ENCODE assay signal across 8 cellular contexts in genomic region chr6:32118782-32119628, GRCh38. TPM values are rescaled to one million over a fixed set of nuclear protein-coding genes. Genes with fewer than 3 reads are reported as not detected.
DNase-seq lines count a peak whose midpoint lies in the region; ATAC-seq and TF ChIP-seq lines count a peak whose summit lies in the region.

No MANE protein-coding gene starts in this region.

- H3K18ac ChIP-seq in mesendoderm (ENCODE audit: low read length): no peak overlapping the region

- H3K27me3 ChIP-seq in CD4-positive, alpha-beta T cell (ENCODE audit: control insufficient read depth, insufficient read depth, low read length): no peaks in the 10 kb centered on the region
- H3K27me3 ChIP-seq in HL-60 (ENCODE audit: insufficient read depth, poor library complexity, severe bottlenecking) (no peaks in the 10 kb centered on the region), NT2/D1 (ENCODE audit: insufficient read depth, insufficient read length) (no peaks in the 10 kb centered on the region), mesendoderm (ENCODE audit: insufficient read depth, low read length, poor library complexity) (no peaks in the 10 kb centered on the region)

- no peak overlapping the region for H3K27ac ChIP-seq in CD4-positive, alpha-beta T cell (ENCODE audit: low read depth, low read length)
- H3K27ac ChIP-seq in HL-60 (replicated peaks): no peak overlapping the region
- no peak overlapping the region for H3K27ac ChIP-seq in mesendoderm (ENCODE audit: low read depth, low read length)

- H3K9me3 Mint-ChIP-seq in CD4-positive, alpha-beta T cell: no peaks in the 10 kb centered on the region
- no peaks in the 10 kb centered on the region for H3K9me3 Mint-ChIP-seq in activated CD8-positive, alpha-beta memory T cell treated with anti-CD3 and anti-CD28 coated beads, Interleukin-2, amount 10 ng/mL, durations not matched to agents 7 days and 5 days (ENCODE audit: low read depth)

- CTCF ChIA-PET in CD4-positive, alpha-beta T cell (lab: Charles Lee): interaction anchor here (0.6 to 2.0 kb wide), 10 partner anchors 9 to 77 kb away, joined by 3 to 11 read pairs (median 5); partner anchors contain the start of genes ATF6B, FKBPL and PRRT1
- CTCF ChIA-PET in activated CD8-positive, alpha-beta memory T cell treated with anti-CD3 and anti-CD28 coated beads, Interleukin-2, amount 10 ng/mL, durations not matched to agents 7 days and 5 days (lab: Charles Lee): interaction anchor here (0.6 to 3.9 kb wide), 21 partner anchors 9 to 196 kb away, joined by 3 to 47 read pairs (median 3); partner anchors contain the start of genes ATF6B, FKBPL, GPSM3 and TNXB

- H2BK5ac ChIP-seq in mesendoderm (ENCODE audit: low read length): no peak overlapping the region

- H3K9ac ChIP-seq in NT2/D1 (ENCODE audit: insufficient read length, low read depth) (no peak overlapping the region), mesendoderm (ENCODE audit: low read length) (no peak overlapping the region)

- H3K36me3 ChIP-seq in NT2/D1 (ENCODE audit: insufficient read depth, insufficient read length, low read length) (peaks cover 60% of the 10 kb centered on the region), mesendoderm (ENCODE audit: control insufficient read depth, insufficient read depth, low read length) (peaks cover 2% of the 10 kb centered on the region)

- POLR2A ChIA-PET in CD4-positive, alpha-beta T cell (lab: Charles Lee): interaction anchor here (0.6 to 3.2 kb wide), 5 partner anchors 9 to 160 kb away, joined by 3 to 18 read pairs (median 5); partner anchors contain the start of genes ATF6B, GPSM3, PBX2 and SKIC2

- H4K5ac ChIP-seq in mesendoderm (ENCODE audit: low read length): no peak overlapping the region

- H2AK5ac ChIP-seq in mesendoderm (ENCODE audit: low read length): no peak overlapping the region

- no peaks in the 10 kb centered on the region for H3K79me1 ChIP-seq in mesendoderm (ENCODE audit: low read length)

- H3K27ac Mint-ChIP-seq in CD4-positive, alpha-beta T cell: no peak overlapping the region
- H3K27ac Mint-ChIP-seq in activated CD8-positive, alpha-beta memory T cell treated with anti-CD3 and anti-CD28 coated beads, Interleukin-2, amount 10 ng/mL, durations not matched to agents 7 days and 5 days: peak overlapping the region; percentile 30

- H3K4ac ChIP-seq in mesendoderm (ENCODE audit: low read depth, low read length): no peak overlapping the region

- H3K36me3 Mint-ChIP-seq in CD4-positive, alpha-beta T cell (ENCODE audit: low read depth): peaks cover 93% of the 10 kb centered on the region
- H3K36me3 Mint-ChIP-seq in activated CD8-positive, alpha-beta memory T cell treated with anti-CD3 and anti-CD28 coated beads, Interleukin-2, amount 10 ng/mL, durations not matched to agents 7 days and 5 days: peaks cover 43% of the 10 kb centered on the region

- no peak overlapping the region for H2BK15ac ChIP-seq in mesendoderm (replicated peaks; ENCODE audit: low read depth)

- peak; percentile 82 for ATAC-seq in CD4-positive, alpha-beta T cell (ENCODE audit: poor library complexity)
- peak; percentile 91 for ATAC-seq in activated CD8-positive, alpha-beta memory T cell treated with anti-CD3 and anti-CD28 coated beads, Interleukin-2, amount 10 ng/mL, durations not matched to agents 7 days and 5 days
- ATAC-seq in HG03280 (IDR thresholded peaks at IDR 0.05; ENCODE audit: unreplicated experiment): no peak

- H3K27me3 Mint-ChIP-seq in CD4-positive, alpha-beta T cell: no peaks in the 10 kb centered on the region
- H3K27me3 Mint-ChIP-seq in activated CD8-positive, alpha-beta memory T cell treated with anti-CD3 and anti-CD28 coated beads, Interleukin-2, amount 10 ng/mL, durations not matched to agents 7 days and 5 days: no peaks in the 10 kb centered on the region

- no peak overlapping the region for H3K23ac ChIP-seq in mesendoderm (ENCODE audit: low read length)

- no peaks in the 10 kb centered on the region for H3K9me3 ChIP-seq in CD4-positive, alpha-beta T cell (ENCODE audit: control insufficient read depth, low read length)
- H3K9me3 ChIP-seq in NT2/D1 (ENCODE audit: insufficient read depth, low read length): no peaks in the 10 kb centered on the region

- H3K4me3 ChIP-seq in HL-60 (replicated peaks; ENCODE audit: insufficient read depth, low read length) (no peak overlapping the region), NT2/D1 (ENCODE audit: insufficient read length, low read depth) (no peak overlapping the region), mesendoderm (ENCODE audit: low read length) (no peak overlapping the region)

- no peak overlapping the region for H3K4me3 Mint-ChIP-seq in CD4-positive, alpha-beta T cell
- H3K4me3 Mint-ChIP-seq in activated CD8-positive, alpha-beta memory T cell treated with anti-CD3 and anti-CD28 coated beads, Interleukin-2, amount 10 ng/mL, durations not matched to agents 7 days and 5 days: no peak overlapping the region

- H3K4me2 ChIP-seq in mesendoderm (ENCODE audit: low read length): no peak overlapping the region

- no peak overlapping the region for H4K8ac ChIP-seq in mesendoderm (ENCODE audit: low read depth, low read length)

- no peaks in the 10 kb centered on the region for H3K79me2 ChIP-seq in mesendoderm (ENCODE audit: control insufficient read depth, insufficient read depth, low read length)

- no peak overlapping the region for H2BK120ac ChIP-seq in mesendoderm (ENCODE audit: low read depth, low read length)

- H3K4me1 Mint-ChIP-seq in CD4-positive, alpha-beta T cell (ENCODE audit: low read depth): peaks cover 13% of the 10 kb centered on the region
- H3K4me1 Mint-ChIP-seq in activated CD8-positive, alpha-beta memory T cell treated with anti-CD3 and anti-CD28 coated beads, Interleukin-2, amount 10 ng/mL, durations not matched to agents 7 days and 5 days: peaks cover 3% of the 10 kb centered on the region

- DNase-seq in CD4-positive, alpha-beta T cell: peak; percentile 44 to 74 (median 60)
- DNase-seq in HL-60 (ENCODE audit: low read depth in 1 of 2, low spot score in 1 of 2) (peak in 1 of 2 experiments; percentile 78), NT2/D1 (ENCODE audit: low read depth, low spot score) (peak; percentile 64), mesendoderm (peak; percentile 88)
- DNase-seq in activated CD8-positive, alpha-beta memory T cell treated with anti-CD3 and anti-CD28 coated beads, Interleukin-2, amount 10 ng/mL, durations not matched to agents 7 days and 5 days: peak; percentile 80
- DNase-seq in effector CD8-positive, alpha-beta T cell (lab: John Stamatoyannopoulos, UW): peak; percentile 51
- peak; percentile 56 to 60 (median 56) for DNase-seq in stimulated activated CD4-positive, alpha-beta T cell treated with anti-CD3 and anti-CD28 coated beads, TNF-alpha, amount 100 ng/mL, for 48 hours (ENCODE audit: low read depth in 3 of 3)

- intact Hi-C loops in CD4-positive, alpha-beta T cell (cut with DNase I, micrococcal nuclease): loop anchor here (1.0 to 5.0 kb wide), 5 partner anchors 35 to 123 kb away; partner anchors contain the start of genes PPT2 (in 2 of the 2) and GPSM3 (in 1 of the 2)

- H3K4me1 ChIP-seq in NT2/D1 (ENCODE audit: insufficient read depth, insufficient read length) (peaks cover 2% of the 10 kb centered on the region), mesendoderm (ENCODE audit: control insufficient read depth, low read depth, low read length) (no peaks in the 10 kb centered on the region)

- no peak overlapping the region for H3K56ac ChIP-seq in mesendoderm (ENCODE audit: low read length)

- peak; percentile 81 for TF ChIP-seq CTCF in CD4-positive, alpha-beta T cell (IDR thresholded peaks at IDR 0.05)
- peak; percentile 87 for TF ChIP-seq CTCF in HL-60 (IDR thresholded peaks at IDR 0.05; ENCODE audit: insufficient read depth, low read length)

- WGBS in mesendoderm (ENCODE audit: extremely low coverage, insufficient coverage, low lambda C conversion rate): no CpG with 5 or more reads among the region's 17 CpGs

RNA-seq across cellular contexts. Expression of gene ATF6B, which starts 9.0 kb away (rescaled TPM):
- 10 to 100 TPM; 72.2 to 75.6 TPM for total RNA-seq in CD4-positive, alpha-beta T cell
- total RNA-seq in activated CD8-positive, alpha-beta memory T cell treated with anti-CD3 and anti-CD28 coated beads, Interleukin-2, amount 10 ng/mL, durations not matched to agents 7 days and 5 days: 100 to 1,000 TPM; 119 to 135 TPM
- polyA plus RNA-seq in mesendoderm (2013, experiment 1 of 2): 19.9 TPM
- 20.0 TPM for polyA plus RNA-seq in mesendoderm (2013, experiment 2 of 2)

RNA-seq across cellular contexts. Expression of gene TNXB, which starts 9.9 kb away (rescaled TPM):
- 1 to 10 TPM; 8.3 to 9.0 TPM for total RNA-seq in CD4-positive, alpha-beta T cell
- 1 to 10 TPM; 3.1 to 5.5 TPM for total RNA-seq in activated CD8-positive, alpha-beta memory T cell treated with anti-CD3 and anti-CD28 coated beads, Interleukin-2, amount 10 ng/mL, durations not matched to agents 7 days and 5 days
- 1.1 TPM for polyA plus RNA-seq in mesendoderm (2013, experiment 1 of 2)
- 1.2 TPM for polyA plus RNA-seq in mesendoderm (2013, experiment 2 of 2)

RNA-seq across cellular contexts. Expression of gene FKBPL, which starts 11.1 kb away (rescaled TPM):
- total RNA-seq in CD4-positive, alpha-beta T cell: under 1 TPM; 0.66 to 0.73 TPM
- total RNA-seq in activated CD8-positive, alpha-beta memory T cell treated with anti-CD3 and anti-CD28 coated beads, Interleukin-2, amount 10 ng/mL, durations not matched to agents 7 days and 5 days: 1 to 10 TPM; 7.4 to 7.9 TPM
- 6.1 TPM for polyA plus RNA-seq in mesendoderm (2013, experiment 1 of 2)
- 5.9 TPM for polyA plus RNA-seq in mesendoderm (2013, experiment 2 of 2)

RNA-seq across cellular contexts. Expression of gene PRRT1, which starts 32.7 kb away (rescaled TPM):
- total RNA-seq in CD4-positive, alpha-beta T cell: 1 to 10 TPM; 2.6 to 3.2 TPM
- under 1 TPM; 0.23 to 0.28 TPM for total RNA-seq in activated CD8-positive, alpha-beta memory T cell treated with anti-CD3 and anti-CD28 coated beads, Interleukin-2, amount 10 ng/mL, durations not matched to agents 7 days and 5 days
- polyA plus RNA-seq in mesendoderm (2013, experiment 1 of 2): 1.4 TPM
- polyA plus RNA-seq in mesendoderm (2013, experiment 2 of 2): 1.2 TPM

RNA-seq across cellular contexts. Expression of gene PPT2, which starts 34.9 kb away (rescaled TPM):
- 1 to 10 TPM; 8.7 to 8.9 TPM for total RNA-seq in CD4-positive, alpha-beta T cell
- total RNA-seq in activated CD8-positive, alpha-beta memory T cell treated with anti-CD3 and anti-CD28 coated beads, Interleukin-2, amount 10 ng/mL, durations not matched to agents 7 days and 5 days: 10 to 100 TPM; 13.9 to 21.9 TPM
- polyA plus RNA-seq in mesendoderm (2013, experiment 1 of 2): 24.5 TPM
- polyA plus RNA-seq in mesendoderm (2013, experiment 2 of 2): 23.9 TPM

Comparison
In these comparisons a context has a peak if more than half of its experiments do, and no peak if none do; other contexts are left out.
1. RNA of gene FKBPL, which starts 11.1 kb away (total RNA-seq): 7.4 to 7.9 TPM in activated CD8-positive, alpha-beta memory T cell treated with anti-CD3 and anti-CD28 coated beads, Interleukin-2, amount 10 ng/mL, durations not matched to agents 7 days and 5 days; 0.66 to 0.73 TPM in CD4-positive, alpha-beta T cell; every median in the first group is over 4 times any median in the second.